18 cellular contexts compared by ENCODE assay signal in genomic region chr2:600542-601386, GRCh38.
DNase-seq lines count a peak whose midpoint lies in the region; ATAC-seq and TF ChIP-seq lines count a peak whose summit lies in the region.
"Had no signal": no experiment of that assay in that cellular context is flagged by ENCODE, and none has a peak within 500 bp of the region (broad histone marks: within the 10 kb centered on the region; RNA-seq: fewer than 3 reads in every experiment).

No MANE protein-coding gene starts in this region.

- no peak overlapping the region for H2BK15ac ChIP-seq in mesendoderm (replicated peaks; ENCODE audit: low read depth)

- BruUV-seq in Panc1 (replicated peaks; lab: Mats Ljungman, UMichigan): no TSS peak

- H3K27ac ChIP-seq in Panc1 (ENCODE audit: low read length) (no peak overlapping the region), mesendoderm (ENCODE audit: low read depth, low read length) (no peak overlapping the region)
- H3K27ac ChIP-seq: BLaER1 treated with 17β-estradiol and CSF1 and Interleukin-3, amounts not matched to agents 10 nM and 100 nM had no signal

- no peak overlapping the region for H2BK120ac ChIP-seq in mesendoderm (ENCODE audit: low read depth, low read length)

- TF ChIP-seq CTCF in Panc1 (IDR thresholded peaks at IDR 0.05): no peak
- no peak for TF ChIP-seq CTCF in GM10266 (IDR thresholded peaks at IDR 0.05; ENCODE audit: control insufficient read depth, insufficient read depth, low read depth, missing control alignments)

- WGBS in mesendoderm (ENCODE audit: extremely low coverage, insufficient coverage, low lambda C conversion rate): no CpG with 5 or more reads among the region's 23 CpGs

- CTCF ChIA-PET in Panc1 (lab: Charles Lee): no interaction called here

- H3K9me3 ChIP-seq in Panc1 (ENCODE audit: control insufficient read depth, insufficient read depth, low read depth, low read length): no peaks in the 10 kb centered on the region
- H3K9me3 ChIP-seq: BLaER1 treated with 17β-estradiol and CSF1 and Interleukin-3, amounts not matched to agents 10 nM and 100 nM had no signal

- H3K23ac ChIP-seq in mesendoderm (ENCODE audit: low read length): no peak overlapping the region

- no peak overlapping the region for H3K9ac ChIP-seq in mesendoderm (ENCODE audit: low read length)
- H3K9ac ChIP-seq: BLaER1 treated with 17β-estradiol and CSF1 and Interleukin-3, amounts not matched to agents 10 nM and 100 nM had no signal

- H3K18ac ChIP-seq in mesendoderm (ENCODE audit: low read length): no peak overlapping the region

- in situ Hi-C loops in Panc1 (cut with HindIII; ENCODE audit: low pct_unique_long_range_greater_than_20kb, low sequenced_read_pairs): no loop called here

- H3K79me1 ChIP-seq in mesendoderm (ENCODE audit: low read length): no peaks in the 10 kb centered on the region

- H3K4me1 ChIP-seq in Panc1 (ENCODE audit: control insufficient read depth, insufficient read depth, low read length) (no peaks in the 10 kb centered on the region; the same call in 1 of the 2 replicates), mesendoderm (ENCODE audit: control insufficient read depth, low read depth, low read length) (no peaks in the 10 kb centered on the region)

- H3K4me3 ChIP-seq in Panc1 (ENCODE audit: low read depth in 2 of 2, low read length in 2 of 2): no peak overlapping the region
- no peak overlapping the region for H3K4me3 ChIP-seq in mesendoderm (ENCODE audit: low read length)
- H3K4me3 ChIP-seq: BLaER1 treated with 17β-estradiol and CSF1 and Interleukin-3, amounts not matched to agents 10 nM and 100 nM had no signal

- H2BK5ac ChIP-seq in mesendoderm (ENCODE audit: low read length): no peak overlapping the region

- POLR2A ChIA-PET in Panc1 (lab: Charles Lee): no interaction called here

- no peak overlapping the region for H4K5ac ChIP-seq in mesendoderm (ENCODE audit: low read length)

- H4K8ac ChIP-seq in mesendoderm (ENCODE audit: low read depth, low read length): no peak overlapping the region

- no peaks in the 10 kb centered on the region for H3K79me2 ChIP-seq in mesendoderm (ENCODE audit: control insufficient read depth, insufficient read depth, low read length)

- no peaks in the 10 kb centered on the region for H3K36me3 ChIP-seq in Panc1 (ENCODE audit: control insufficient read depth, insufficient read depth, low read length)
- no peaks in the 10 kb centered on the region for H3K36me3 ChIP-seq in mesendoderm (ENCODE audit: control insufficient read depth, insufficient read depth, low read length)
- H3K36me3 ChIP-seq: BLaER1 treated with 17β-estradiol and CSF1 and Interleukin-3, amounts not matched to agents 10 nM and 100 nM had no signal

- H2AK5ac ChIP-seq in mesendoderm (ENCODE audit: low read length): no peak overlapping the region

- ATAC-seq in Right ventricle myocardium superior (ENCODE audit: poor library complexity): no peak
- 0 out of 2 replicates have a peak, but pooled peaks have one; percentile 47 for ATAC-seq in Panc1
- ATAC-seq in HG02938 (IDR thresholded peaks at IDR 0.05; ENCODE audit: unreplicated experiment): no peak
- no peak for ATAC-seq in GM18502 (IDR thresholded peaks at IDR 0.05; ENCODE audit: poor library complexity, unreplicated experiment)
- ATAC-seq: CD8-positive, alpha-beta T cell; Right ventricle myocardium inferior had no signal

- H3K27me3 ChIP-seq in Panc1 (ENCODE audit: control insufficient read depth, insufficient read depth, low read length) (no peaks in the 10 kb centered on the region), mesendoderm (ENCODE audit: insufficient read depth, low read length, poor library complexity) (no peaks in the 10 kb centered on the region)
- H3K27me3 ChIP-seq: BLaER1 treated with 17β-estradiol and CSF1 and Interleukin-3, amounts not matched to agents 10 nM and 100 nM had no signal

- intact Hi-C loops in cardiac septum (cut with DNase I) (no loop called here), Right ventricle myocardium superior (cut with DNase I) (no loop called here), Panc1 (cut with micrococcal nuclease; ENCODE audit: unreplicated experiment) (no loop called here)

- no peak overlapping the region for H3K56ac ChIP-seq in mesendoderm (ENCODE audit: low read length)

- H3K4me2 ChIP-seq in mesendoderm (ENCODE audit: low read length): no peak overlapping the region
- H3K4me2 ChIP-seq: BLaER1 treated with 17β-estradiol and CSF1 and Interleukin-3, amounts not matched to agents 10 nM and 100 nM had no signal

- DNase-seq in cardiac septum (ENCODE audit: low spot score): peak; percentile 73
- no peak for DNase-seq in Right ventricle myocardium superior
- no peak for DNase-seq in Panc1 (ENCODE audit: low read depth, low spot score)
- DNase-seq in mesendoderm: peak; percentile 6
- no peak for DNase-seq in GM10266 (ENCODE audit: extremely low spot score)
- DNase-seq: CD8-positive, alpha-beta T cell; DMS53; EL; IMR-90; NCI-H1105; NCI-H2081 treated with DMSO at 0.1 percent for 48 hours; NCI-H510A; NCI-H748 treated with DMSO at 0.1 percent for 48 hours; NK-92 treated with Interleukin-12 subunit alpha and Interleukin-12 subunit beta, amount 100 ng/mL, for 24 hours had no signal

- no peak overlapping the region for H3K4ac ChIP-seq in mesendoderm (ENCODE audit: low read depth, low read length)

Comparison
In these comparisons a context has a peak if more than half of its experiments do, and no peak if none do; other contexts are left out.
1. DNase-seq: peak in cardiac septum (single experiment) and mesendoderm (single experiment); none in Right ventricle myocardium superior (single experiment), Panc1 (single experiment) and GM10266 (single experiment).